Comparison of ENCODE assay signal across 16 cellular contexts in genomic region chr14:71487941-71488340, GRCh38.
A peak's percentile ranks its signal among the peaks of the same experiment; 100 is the strongest.
DNase-seq lines count a peak whose midpoint lies in the region; ATAC-seq and TF ChIP-seq lines count a peak whose summit lies in the region.
"Had no signal": no experiment of that assay in that cellular context is flagged by ENCODE, and none has a peak within 500 bp of the region (broad histone marks: within the 10 kb centered on the region; RNA-seq: fewer than 3 reads in every experiment).

No MANE protein-coding gene starts in this region.

- H3K36me3 ChIP-seq in GM23248 (ENCODE audit: low read depth) (no peaks in the 10 kb centered on the region; the same call in 1 of the 2 replicates), mesenchymal stem cell (ENCODE audit: control insufficient read depth in 1 of 2, insufficient read depth in 2 of 2, low read depth in 1 of 2, low read length in 2 of 2) (no peaks in the 10 kb centered on the region), MM.1S (replicated peaks; ENCODE audit: insufficient read depth, low read length) (no peaks in the 10 kb centered on the region)
- H3K36me3 ChIP-seq: gastrocnemius medialis, prostate gland had no signal

- H2BK120ac ChIP-seq in mesenchymal stem cell (ENCODE audit: low read depth, low read length) (no peak overlapping the region), H9 (ENCODE audit: low read depth, low read length, poor library complexity, severe bottlenecking) (no peak overlapping the region)

- no peak overlapping the region for H2AFZ ChIP-seq in GM23248
- no peak overlapping the region for H2AFZ ChIP-seq in mesenchymal stem cell (ENCODE audit: low read depth, low read length)
- no peak overlapping the region for H2AFZ ChIP-seq in MM.1S (ENCODE audit: low read length)
- no peak overlapping the region for H2AFZ ChIP-seq in H9 (ENCODE audit: low read length)

- H3K27ac ChIP-seq in GM23248 (peak overlapping the region; percentile 43), mesenchymal stem cell (ENCODE audit: low read length, poor library complexity, severe bottlenecking) (no peak overlapping the region), MM.1S (ENCODE audit: low read length) (no peak overlapping the region), H9 (ENCODE audit: insufficient read length, low read depth, low read length) (no peak overlapping the region)
- H3K27ac ChIP-seq: gastrocnemius medialis, prostate gland had no signal

- peak; percentile 45 for ATAC-seq in activated T-helper 17 cell treated with anti-CD3 and anti-CD28 coated beads, Interleukin-2, amount 50 U/mL, for 72 hours (replicated peaks)
- ATAC-seq: gastrocnemius medialis, T-cell had no signal

- H4K20me1 ChIP-seq in GM23248 (ENCODE audit: insufficient read depth) (no peaks in the 10 kb centered on the region), MM.1S (ENCODE audit: insufficient read depth, low read length) (no peaks in the 10 kb centered on the region), H9 (ENCODE audit: control insufficient read depth, insufficient read depth, insufficient read length) (no peaks in the 10 kb centered on the region)

- peak overlapping the region; percentile 6 for H3K4me2 ChIP-seq in GM23248 (ENCODE audit: unreplicated experiment)
- no peak overlapping the region for H3K4me2 ChIP-seq in mesenchymal stem cell (ENCODE audit: low read length, poor library complexity, severe bottlenecking)
- no peak overlapping the region for H3K4me2 ChIP-seq in MM.1S (ENCODE audit: low read depth, low read length)
- no peak overlapping the region for H3K4me2 ChIP-seq in H9 (ENCODE audit: insufficient read depth, insufficient read length, low read length)

- H2BK12ac ChIP-seq in mesenchymal stem cell (ENCODE audit: low read length in 2 of 2) (no peak overlapping the region), H9 (ENCODE audit: insufficient read length, low read depth, low read length) (no peak overlapping the region)

- no peak overlapping the region for H3K14ac ChIP-seq in mesenchymal stem cell (ENCODE audit: low read length in 2 of 2)
- H3K14ac ChIP-seq in H9 (ENCODE audit: insufficient read depth, low read length) = no peak overlapping the region

- no peak overlapping the region for H2BK20ac ChIP-seq in H9 (ENCODE audit: low read depth, low read length, poor library complexity, severe bottlenecking)

- H2BK5ac ChIP-seq in mesenchymal stem cell (ENCODE audit: low read depth, low read length, poor library complexity, severe bottlenecking) (no peak overlapping the region), H9 (ENCODE audit: insufficient read length, low read length) (no peak overlapping the region)

- H3K4me3 ChIP-seq in GM23248 = no peak overlapping the region
- H3K4me3 ChIP-seq in mesenchymal stem cell (ENCODE audit: insufficient read depth in 1 of 2, low read depth in 1 of 2, low read length in 2 of 2) = no peak overlapping the region
- no peak overlapping the region for H3K4me3 ChIP-seq in MM.1S (ENCODE audit: low read length)
- H3K4me3 ChIP-seq: gastrocnemius medialis, prostate gland had no signal

- H3K79me2 ChIP-seq in GM23248 (ENCODE audit: insufficient read depth) (peaks cover 91% of the 10 kb centered on the region), MM.1S (ENCODE audit: low read length) (no peaks in the 10 kb centered on the region), H9 (ENCODE audit: insufficient read depth, low read length) (no peaks in the 10 kb centered on the region; the same call in 1 of the 2 replicates)

- H4K5ac ChIP-seq in H9 (ENCODE audit: insufficient read length, low read depth, low read length) = no peak overlapping the region

- in situ Hi-C loops in GM23248 (cut with MboI) = no loop called here

- peaks cover 30% of the 10 kb centered on the region for H3F3A ChIP-seq in GM23248 (ENCODE audit: insufficient read depth)
- no peaks in the 10 kb centered on the region for H3F3A ChIP-seq in MM.1S (ENCODE audit: insufficient read depth, low read length)

- H3K23ac ChIP-seq in mesenchymal stem cell (ENCODE audit: low read length in 2 of 2) (no peak overlapping the region), H9 (ENCODE audit: insufficient read length, low read depth, low read length) (no peak overlapping the region)

- H3K56ac ChIP-seq in H9 (ENCODE audit: insufficient read length, low read depth, low read length) = no peak overlapping the region

- H3K27me3 Mint-ChIP-seq in activated T-helper 17 cell treated with anti-CD3 and anti-CD28 coated beads, Interleukin-2, amount 50 U/mL, for 72 hours = no peaks in the 10 kb centered on the region
- H3K27me3 Mint-ChIP-seq in H9 (ENCODE audit: low read depth) = no peaks in the 10 kb centered on the region
- H3K27me3 Mint-ChIP-seq: naive B cell, T-cell had no signal

- H3K4me1 ChIP-seq in GM23248 (ENCODE audit: insufficient read depth) (peaks cover 45% of the 10 kb centered on the region), mesenchymal stem cell (ENCODE audit: control insufficient read depth, insufficient read depth, low read depth, low read length) (no peaks in the 10 kb centered on the region), MM.1S (ENCODE audit: low read length) (no peaks in the 10 kb centered on the region), H9 (ENCODE audit: insufficient read depth, low read length) (peaks cover 4% of the 10 kb centered on the region; the same call in 1 of the 2 replicates)
- H3K4me1 ChIP-seq: gastrocnemius medialis, prostate gland had no signal

- WGBS in GM23248 (ENCODE audit: low coverage in 1 of 2, low lambda C conversion rate in 2 of 2, missing lambda C conversion rate in 2 of 2), 2 experiments = 82 to 90% methylated on average over 2 of the region's 2 CpGs
- WGBS in mesenchymal stem cell = 67% methylated on average over 2 of the region's 2 CpGs
- WGBS in H9 (ENCODE audit: extremely low coverage, insufficient read length, low lambda C conversion rate) = no CpG with 5 or more reads among the region's 2 CpGs

- H4K91ac ChIP-seq in mesenchymal stem cell (ENCODE audit: low read length) (no peak overlapping the region), H9 (ENCODE audit: insufficient read length, low read depth, low read length) (no peak overlapping the region)

- H3K27me3 ChIP-seq in GM23248 (replicated peaks; ENCODE audit: insufficient read depth) (no peaks in the 10 kb centered on the region), mesenchymal stem cell (ENCODE audit: control insufficient read depth in 1 of 2, insufficient read depth in 1 of 2, low read length in 2 of 2) (no peaks in the 10 kb centered on the region), MM.1S (replicated peaks; ENCODE audit: insufficient read depth, low read length) (no peaks in the 10 kb centered on the region), H9 (ENCODE audit: insufficient read depth, low read length) (no peaks in the 10 kb centered on the region)
- H3K27me3 ChIP-seq: gastrocnemius medialis had no signal

- no peak for TF ChIP-seq CTCF in MM.1S (IDR thresholded peaks at IDR 0.05; ENCODE audit: low read length)
- TF ChIP-seq CTCF in H9 (conservative IDR thresholded peaks at IDR 0.05) = no peak

- H3T11ph ChIP-seq in H9 (ENCODE audit: low read length) = no peak overlapping the region

- H3K4me1 Mint-ChIP-seq in activated T-helper 17 cell treated with anti-CD3 and anti-CD28 coated beads, Interleukin-2, amount 50 U/mL, for 72 hours = peaks cover 16% of the 10 kb centered on the region
- H3K4me1 Mint-ChIP-seq in H9 = peaks cover 33 to 40% of the 10 kb centered on the region in 2 experiments

- no peaks in the 10 kb centered on the region for H3K9me3 ChIP-seq in GM23248 (ENCODE audit: low read depth)
- no peaks in the 10 kb centered on the region for H3K9me3 ChIP-seq in mesenchymal stem cell (ENCODE audit: control insufficient read depth, low read length)
- no peaks in the 10 kb centered on the region for H3K9me3 ChIP-seq in MM.1S (replicated peaks; ENCODE audit: insufficient read depth, low read length)
- H3K9me3 ChIP-seq in H9 (ENCODE audit: control insufficient read depth, low read depth, low read length) = no peaks in the 10 kb centered on the region
- H3K9me3 ChIP-seq: gastrocnemius medialis, prostate gland had no signal

- peaks cover 18% of the 10 kb centered on the region for H3K36me3 Mint-ChIP-seq in activated T-helper 17 cell treated with anti-CD3 and anti-CD28 coated beads, Interleukin-2, amount 50 U/mL, for 72 hours (ENCODE audit: low read depth)
- H3K36me3 Mint-ChIP-seq in H9 (ENCODE audit: insufficient read depth in 1 of 3, low read depth in 3 of 3) = peaks cover 0 to 14% (median 4%) of the 10 kb centered on the region in 3 experiments; a peak in 6 of 7 replicates

- H2BK15ac ChIP-seq in mesenchymal stem cell (ENCODE audit: low read depth, poor library complexity, severe bottlenecking) (no peak overlapping the region), H9 (ENCODE audit: low read depth, low read length) (no peak overlapping the region)

- no peaks in the 10 kb centered on the region for H3K9me3 Mint-ChIP-seq in activated T-helper 17 cell treated with anti-CD3 and anti-CD28 coated beads, Interleukin-2, amount 50 U/mL, for 72 hours
- H3K9me3 Mint-ChIP-seq in H9 = peaks cover 0 to 4% of the 10 kb centered on the region in 2 experiments; a peak in 1 of 5 replicates
- H3K9me3 Mint-ChIP-seq: naive B cell, T-cell had no signal

- no peak overlapping the region for H3K4me3 Mint-ChIP-seq in activated T-helper 17 cell treated with anti-CD3 and anti-CD28 coated beads, Interleukin-2, amount 50 U/mL, for 72 hours
- no peak overlapping the region for H3K4me3 Mint-ChIP-seq in H9
- H3K4me3 Mint-ChIP-seq: naive B cell, T-cell had no signal

- peak; percentile 51 for DNase-seq in EH (ENCODE audit: low read depth)
- peak; percentile 31 for DNase-seq in GM23248
- DNase-seq in mesenchymal stem cell = peak; percentile 25
- no peak for DNase-seq in NCI-H2081 treated with DMSO at 0.1 percent for 48 hours (lab: John Stamatoyannopoulos, UW)
- no peak for DNase-seq in MM.1S
- no peak for DNase-seq in H9
- DNase-seq: activated T-cell treated with anti-CD3 and anti-CD28 coated beads for 4 hours; AML-193; cerebellar nuclear complex; gastrocnemius medialis; naive B cell; NCI-H2029; stimulated activated CD4-positive, alpha-beta T cell treated with anti-CD3 and anti-CD28 coated beads, Interleukin-15, amount 100 ng/mL, for 24 hours; T-cell had no signal

- H3K4ac ChIP-seq in mesenchymal stem cell (ENCODE audit: low read depth in 1 of 2, low read length in 2 of 2) (no peak overlapping the region), H9 (ENCODE audit: low read depth, low read length) (no peak overlapping the region)

- H4K8ac ChIP-seq in mesenchymal stem cell (ENCODE audit: low read length) (no peak overlapping the region), H9 (replicated peaks; ENCODE audit: insufficient read length, low read depth, low read length) (no peak overlapping the region)

- no peak overlapping the region for H3K27ac Mint-ChIP-seq in activated T-helper 17 cell treated with anti-CD3 and anti-CD28 coated beads, Interleukin-2, amount 50 U/mL, for 72 hours
- no peak overlapping the region for H3K27ac Mint-ChIP-seq in H9
- H3K27ac Mint-ChIP-seq: T-cell had no signal

- no peaks in the 10 kb centered on the region for H3K9me2 ChIP-seq in GM23248 (ENCODE audit: insufficient read depth)
- H3K9me2 ChIP-seq in MM.1S (replicated peaks; ENCODE audit: insufficient read depth, low read length) = no peaks in the 10 kb centered on the region

- H2AK5ac ChIP-seq in mesenchymal stem cell (ENCODE audit: low read length, severe bottlenecking) (no peak overlapping the region), H9 (ENCODE audit: insufficient read length, low read length) (no peak overlapping the region)

- no peak overlapping the region for H3K9ac ChIP-seq in GM23248
- H3K9ac ChIP-seq in mesenchymal stem cell (ENCODE audit: low read length) = no peak overlapping the region
- no peak overlapping the region for H3K9ac ChIP-seq in MM.1S (ENCODE audit: low read length)
- H3K9ac ChIP-seq in H9 (ENCODE audit: extremely low read depth, insufficient read length, low read length) = no peak overlapping the region

- no peak overlapping the region for H3K18ac ChIP-seq in mesenchymal stem cell (ENCODE audit: low read depth in 1 of 2, low read length in 2 of 2)
- H3K18ac ChIP-seq in H9 (ENCODE audit: insufficient read length, low read depth, low read length) = no peak overlapping the region

- H3K23me2 ChIP-seq in H9 (ENCODE audit: insufficient read length, low read depth, low read length, poor library complexity, severe bottlenecking) = no peaks in the 10 kb centered on the region

- H3K79me1 ChIP-seq in mesenchymal stem cell (replicated peaks; ENCODE audit: low read length, poor library complexity, severe bottlenecking) = peaks cover 12% of the 10 kb centered on the region
- H3K79me1 ChIP-seq in H9 (ENCODE audit: insufficient read depth, low read depth, low read length, poor library complexity, severe bottlenecking) = no peaks in the 10 kb centered on the region

Comparison
In these comparisons a context has a peak if more than half of its experiments do, and no peak if none do; other contexts are left out.
1. DNase-seq: peak in EH (single experiment), GM23248 (single experiment) and mesenchymal stem cell (single experiment); none in NCI-H2081 treated with DMSO at 0.1 percent for 48 hours (single experiment), MM.1S (single experiment) and H9 (single experiment).